9 cellular contexts compared by ENCODE assay signal in genomic region chr5:151699071-151699901, GRCh38. TPM values are rescaled to one million over a fixed set of nuclear protein-coding genes. Genes with fewer than 3 reads are reported as not detected.
DNase-seq lines count a peak whose midpoint lies in the region; ATAC-seq and TF ChIP-seq lines count a peak whose summit lies in the region.
"Had no signal": no experiment of that assay in that cellular context is flagged by ENCODE, and none has a peak within 500 bp of the region (broad histone marks: within the 10 kb centered on the region; RNA-seq: fewer than 3 reads in every experiment).

No MANE protein-coding gene starts in this region.

- DNase-seq in 8988T (peak; percentile 61), PC-9 (peak in 1 of 2 experiments; percentile 43)
- DNase-seq in natural killer cell treated with Interleukin-12 subunit alpha and Interleukin-12 subunit beta and Interleukin-15 and Interleukin-18, amount 100 ng/mL, for 72 hours (ENCODE audit: low spot score) = no peak
- DNase-seq in stimulated activated CD8-positive, alpha-beta memory T cell treated with anti-CD3 and anti-CD28 coated beads, Interleukin-4, amount 100 ng/mL, for 48 hours = no peak
- DNase-seq: activated naive CD8-positive, alpha-beta T cell treated with anti-CD3 and anti-CD28 coated beads, Interleukin-2, amount 10 ng/mL, durations not matched to agents 7 days and 5 days had no signal

- no peaks in the 10 kb centered on the region for H3K4me1 Mint-ChIP-seq in natural killer cell treated with Interleukin-12 subunit alpha and Interleukin-12 subunit beta and Interleukin-15 and Interleukin-18, amount 100 ng/mL, for 72 hours (ENCODE audit: low read depth in 2 of 2)
- H3K4me1 Mint-ChIP-seq: activated naive CD8-positive, alpha-beta T cell treated with anti-CD3 and anti-CD28 coated beads, Interleukin-2, amount 10 ng/mL, durations not matched to agents 7 days and 5 days had no signal

- TF ChIP-seq CTCF in PC-9 (conservative IDR thresholded peaks at IDR 0.05) = no peak

- no peaks in the 10 kb centered on the region for H3K9me3 ChIP-seq in PC-9 (ENCODE audit: insufficient read depth, low read depth)
- no peaks in the 10 kb centered on the region for H3K9me3 ChIP-seq in esophagus (ENCODE audit: control insufficient read depth in 2 of 2, insufficient read depth in 1 of 2, low read depth in 1 of 2, low read length in 1 of 2)
- no peaks in the 10 kb centered on the region for H3K9me3 ChIP-seq in muscle layer of colon (ENCODE audit: low read length)

- CTCF ChIA-PET in PC-9 (lab: Charles Lee) = no interaction called here

- H2AFZ ChIP-seq in PC-9 = 0 out of 2 replicates have a peak overlapping the region, but pooled peaks have one; percentile 49

- no peaks in the 10 kb centered on the region for H3K27me3 Mint-ChIP-seq in natural killer cell treated with Interleukin-12 subunit alpha and Interleukin-12 subunit beta and Interleukin-15 and Interleukin-18, amount 100 ng/mL, for 72 hours
- H3K27me3 Mint-ChIP-seq: activated naive CD8-positive, alpha-beta T cell treated with anti-CD3 and anti-CD28 coated beads, Interleukin-2, amount 10 ng/mL, durations not matched to agents 7 days and 5 days had no signal

- H3K36me3 ChIP-seq in PC-9 (ENCODE audit: low read depth) = no peaks in the 10 kb centered on the region
- H3K36me3 ChIP-seq in esophagus (ENCODE audit: control insufficient read depth in 2 of 2, insufficient read depth in 2 of 2, low read length in 1 of 2) = no peaks in the 10 kb centered on the region
- H3K36me3 ChIP-seq in muscle layer of colon (ENCODE audit: insufficient read depth, low read length) = no peaks in the 10 kb centered on the region

- H3F3A ChIP-seq in PC-9 (ENCODE audit: insufficient read depth, low read depth) = no peaks in the 10 kb centered on the region; the same call in 1 of the 2 replicates

- no peaks in the 10 kb centered on the region for H3K9me3 Mint-ChIP-seq in natural killer cell treated with Interleukin-12 subunit alpha and Interleukin-12 subunit beta and Interleukin-15 and Interleukin-18, amount 100 ng/mL, for 72 hours
- H3K9me3 Mint-ChIP-seq: activated naive CD8-positive, alpha-beta T cell treated with anti-CD3 and anti-CD28 coated beads, Interleukin-2, amount 10 ng/mL, durations not matched to agents 7 days and 5 days had no signal

- H4K20me1 ChIP-seq in PC-9 (ENCODE audit: insufficient read depth) = no peaks in the 10 kb centered on the region

- H3K4me3 ChIP-seq in PC-9 = no peak overlapping the region
- no peak overlapping the region for H3K4me3 ChIP-seq in esophagus (ENCODE audit: low read depth in 1 of 2, low read length in 2 of 2)
- H3K4me3 ChIP-seq in muscle layer of colon (ENCODE audit: low read depth in 1 of 2, low read length in 2 of 2) = no peak overlapping the region

- no peak overlapping the region for H3K27ac ChIP-seq in PC-9
- H3K27ac ChIP-seq in esophagus (ENCODE audit: low read depth in 2 of 2, low read length in 1 of 2) = peak overlapping the region; percentile 53 to 67
- H3K27ac ChIP-seq in muscle layer of colon (ENCODE audit: low read depth, low read length) = peak overlapping the region; percentile 63

- 43 to 45% methylated on average over 13 of the region's 13 CpGs for WGBS in esophagus, 2 donors

- H3K79me2 ChIP-seq in PC-9 (ENCODE audit: low read depth) = no peaks in the 10 kb centered on the region

- no peak for ATAC-seq in natural killer cell treated with Interleukin-12 subunit alpha and Interleukin-12 subunit beta and Interleukin-15 and Interleukin-18, amount 100 ng/mL, for 72 hours
- no peak for ATAC-seq in GM19455 (IDR thresholded peaks at IDR 0.05; ENCODE audit: unreplicated experiment)
- ATAC-seq in HG03025 (IDR thresholded peaks at IDR 0.05; ENCODE audit: low FRiP score, unreplicated experiment) = no peak

- no TSS peak for BruUV-seq in PC-9 (replicated peaks; lab: Mats Ljungman, UMichigan)

- H3K4me3 Mint-ChIP-seq in natural killer cell treated with Interleukin-12 subunit alpha and Interleukin-12 subunit beta and Interleukin-15 and Interleukin-18, amount 100 ng/mL, for 72 hours = no peak overlapping the region
- H3K4me3 Mint-ChIP-seq: activated naive CD8-positive, alpha-beta T cell treated with anti-CD3 and anti-CD28 coated beads, Interleukin-2, amount 10 ng/mL, durations not matched to agents 7 days and 5 days had no signal

- POLR2A ChIA-PET in PC-9 (lab: Charles Lee; ENCODE audit: unreplicated experiment) = interaction anchor here (0.6 to 0.7 kb wide), 3 partner anchors 15 to 29 kb away, joined by 3 to 6 read pairs (median 5); no protein-coding TSS in a partner anchor

- H3K9ac ChIP-seq in muscle layer of colon (ENCODE audit: low read length) = peak overlapping the region; percentile 49

- no peak overlapping the region for H3K27ac Mint-ChIP-seq in natural killer cell treated with Interleukin-12 subunit alpha and Interleukin-12 subunit beta and Interleukin-15 and Interleukin-18, amount 100 ng/mL, for 72 hours
- H3K27ac Mint-ChIP-seq: activated naive CD8-positive, alpha-beta T cell treated with anti-CD3 and anti-CD28 coated beads, Interleukin-2, amount 10 ng/mL, durations not matched to agents 7 days and 5 days had no signal

- peak overlapping the region; percentile 30 for H3K4me2 ChIP-seq in PC-9

- H3K27me3 ChIP-seq in PC-9 (ENCODE audit: insufficient read depth, low read depth) (no peaks in the 10 kb centered on the region), esophagus (ENCODE audit: control insufficient read depth in 1 of 2, insufficient read depth in 2 of 2, low read length in 2 of 2) (no peaks in the 10 kb centered on the region), muscle layer of colon (ENCODE audit: control insufficient read depth in 1 of 2, insufficient read depth in 2 of 2, low read length in 2 of 2) (no peaks in the 10 kb centered on the region)

- H3K4me1 ChIP-seq in PC-9 (replicated peaks; ENCODE audit: insufficient read depth) = peaks cover 8% of the 10 kb centered on the region; the same call in 1 of the 2 replicates
- no peaks in the 10 kb centered on the region for H3K4me1 ChIP-seq in esophagus (ENCODE audit: control insufficient read depth in 2 of 2, insufficient read depth in 2 of 2, low read length in 1 of 2)
- H3K4me1 ChIP-seq in muscle layer of colon (ENCODE audit: insufficient read depth, low read length) = peaks cover 18% of the 10 kb centered on the region

- no peaks in the 10 kb centered on the region for H3K36me3 Mint-ChIP-seq in natural killer cell treated with Interleukin-12 subunit alpha and Interleukin-12 subunit beta and Interleukin-15 and Interleukin-18, amount 100 ng/mL, for 72 hours
- H3K36me3 Mint-ChIP-seq: activated naive CD8-positive, alpha-beta T cell treated with anti-CD3 and anti-CD28 coated beads, Interleukin-2, amount 10 ng/mL, durations not matched to agents 7 days and 5 days had no signal

- no peaks in the 10 kb centered on the region for H3K9me2 ChIP-seq in PC-9 (ENCODE audit: insufficient read depth)

- intact Hi-C loops in PC-9 (cut with micrococcal nuclease; ENCODE audit: unreplicated experiment) = no loop called here

RNA-seq across cellular contexts. Expression of gene SPARC, which starts 12.6 kb away (rescaled TPM):
- total RNA-seq in PC-9 (2021) = 68.7 and 84.1 TPM in 2 replicates
- polyA plus RNA-seq in esophagus = 10 to 100 TPM; 12.1 to 52.5 TPM
- not detected for total RNA-seq in natural killer cell treated with Interleukin-12 subunit alpha and Interleukin-12 subunit beta and Interleukin-15 and Interleukin-18, amount 100 ng/mL, for 72 hours

RNA-seq across cellular contexts. Expression of gene ATOX1, which starts 59.1 kb away (rescaled TPM):
- total RNA-seq in PC-9 (2021) = 175 and 201 TPM in 2 replicates
- polyA plus RNA-seq in esophagus = 100 to 1,000 TPM in 1 of 2 donors, 10 to 100 TPM in 1; 77.3 to 108 TPM
- 10 to 100 TPM; 60.0 to 84.9 TPM for total RNA-seq in natural killer cell treated with Interleukin-12 subunit alpha and Interleukin-12 subunit beta and Interleukin-15 and Interleukin-18, amount 100 ng/mL, for 72 hours

Comparison
In these comparisons a context has a peak if more than half of its experiments do, and no peak if none do; other contexts are left out.
1. RNA of gene SPARC, which starts 12.6 kb away (total RNA-seq): 68.7 to 84.1 TPM in PC-9; not detected in natural killer cell treated with Interleukin-12 subunit alpha and Interleukin-12 subunit beta and Interleukin-15 and Interleukin-18, amount 100 ng/mL, for 72 hours; every median in the first group is over 10 times any median in the second.